17 cellular contexts compared by ENCODE assay signal in the genomic region with DNA sequence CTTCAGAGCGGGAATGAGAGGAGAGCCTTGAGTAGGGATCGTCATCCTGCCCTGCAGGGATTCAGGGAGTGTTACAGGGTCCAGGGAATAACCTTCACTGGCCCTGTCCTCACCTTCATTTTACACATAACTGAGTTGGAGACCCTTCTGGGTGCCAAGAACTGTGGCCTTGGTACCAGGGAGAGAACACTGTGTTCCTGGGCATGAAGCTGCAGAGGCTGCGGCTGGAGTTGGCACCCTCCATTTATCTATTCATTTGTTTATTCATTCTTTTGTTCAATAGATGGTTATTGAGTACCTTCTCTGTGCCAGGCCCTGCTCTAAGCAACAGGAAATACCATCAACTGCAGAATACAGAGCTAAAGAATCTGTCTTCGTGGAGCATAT. TPM values are rescaled to one million over a fixed set of nuclear protein-coding genes. Genes with fewer than 3 reads are reported as not detected.
DNase-seq lines count a peak whose midpoint lies in the region; ATAC-seq, FAIRE-seq and TF ChIP-seq lines count a peak whose summit lies in the region.
"Had no signal": no experiment of that assay in that cellular context is flagged by ENCODE, and none has a peak within 500 bp of the region (broad histone marks: within the 10 kb centered on the region; RNA-seq: fewer than 3 reads in every experiment).

No MANE protein-coding gene starts in this region.

- no peak overlapping the region for H4K5ac ChIP-seq in H1 (ENCODE audit: insufficient read length, low read depth, low read length)

- no peak for FAIRE-seq in H1 (lab: Jason Lieb, UNC)
- FAIRE-seq: bronchial epithelial cell had no signal

- no peak overlapping the region for H2AK5ac ChIP-seq in H1 (ENCODE audit: low read depth, low read length)

- TF ChIP-seq EP300 in H1 (IDR thresholded peaks at IDR 0.05; ENCODE audit: borderline replicate concordance in 1 of 2, low read depth in 2 of 2, low read length in 2 of 2): no peak

- CTCF ChIA-PET in H1 (lab: Charles Lee; ENCODE audit: partially characterized antibody): interaction anchor here (0.6 to 12.8 kb wide), 11 partner anchors 8 to 798 kb away, joined by 3 to 135 read pairs (median 6); no protein-coding TSS in a partner anchor
- CTCF ChIA-PET in activated CD8-positive, alpha-beta memory T cell treated with anti-CD3 and anti-CD28 coated beads, Interleukin-2, amount 10 ng/mL, durations not matched to agents 7 days and 5 days (lab: Charles Lee): interaction anchor here (0.9 to 1.2 kb wide), 5 partner anchors 11 to 99 kb away, joined by 3 read pairs; no protein-coding TSS in a partner anchor

- WGBS in H1 (ENCODE audit: extremely low coverage in 1 of 2, insufficient coverage in 1 of 2, insufficient read length in 1 of 2, insufficient replicate concordance in 2 of 2, low coverage in 1 of 2, low lambda C conversion rate in 2 of 2, missing lambda C conversion rate in 1 of 2), 2 experiments: 81% methylated on average over 4 of the region's 4 CpGs; no CpG with 5 or more reads in 1 of the 2 experiments

- no peaks in the 10 kb centered on the region for H3K79me1 ChIP-seq in H1 (ENCODE audit: low read depth, low read length)

- TF ChIP-seq RAD21 in H1 (IDR thresholded peaks at IDR 0.05 in 1 of 2, conservative IDR thresholded peaks at IDR 0.05 in 1 of 2; ENCODE audit: low read depth in 2 of 2, low read length in 2 of 2): no peak

- no peak overlapping the region for H3K14ac ChIP-seq in H1 (ENCODE audit: insufficient read length)

- H3K9ac ChIP-seq in BLaER1 (no peak overlapping the region), OCI-LY3 (ENCODE audit: low read length) (no peak overlapping the region), H1 (replicated peaks in 1 of 4; ENCODE audit: extremely low read depth in 1 of 4, low read depth in 3 of 4, low read length in 3 of 4) (no peak overlapping the region)
- H3K9ac ChIP-seq: KMS-11 had no signal

- H3K27me3 ChIP-seq in BLaER1 (peaks cover 16% of the 10 kb centered on the region), OCI-LY3 (ENCODE audit: low read depth, low read length) (no peaks in the 10 kb centered on the region), H1 (replicated peaks in 1 of 4; ENCODE audit: control insufficient read depth in 3 of 4, extremely low read depth in 1 of 4, insufficient read depth in 3 of 4, low read length in 3 of 4) (peaks cover 2 to 6% (median 5%) of the 10 kb centered on the region in 4 experiments; a peak in 6 of 7 replicates)
- H3K27me3 ChIP-seq: vagina had no signal

- H3K23me2 ChIP-seq in H1 (ENCODE audit: low read depth, low read length): no peaks in the 10 kb centered on the region

- H3K18ac ChIP-seq in H1 (ENCODE audit: extremely low read depth, low read length): no peak overlapping the region

- H4K20me1 ChIP-seq in BLaER1 (peaks cover under 1% of the 10 kb centered on the region; the same call in 1 of the 2 replicates), OCI-LY3 (ENCODE audit: insufficient read depth, low read length) (no peaks in the 10 kb centered on the region), H1 (replicated peaks in 1 of 2; ENCODE audit: control insufficient read depth in 1 of 2, insufficient read depth in 2 of 2, low read length in 2 of 2) (no peaks in the 10 kb centered on the region)

- H3K4me1 ChIP-seq in BLaER1 (peaks cover 47% of the 10 kb centered on the region), OCI-LY3 (ENCODE audit: low read length) (peaks cover 16% of the 10 kb centered on the region), H1 (replicated peaks in 1 of 4; ENCODE audit: control insufficient read depth in 3 of 4, insufficient read depth in 4 of 4, low read length in 3 of 4) (peaks cover 0 to 11% (median 5%) of the 10 kb centered on the region in 4 experiments; a peak in 4 of 7 replicates)

- H3K9me3 Mint-ChIP-seq in neural crest cell: no peaks in the 10 kb centered on the region
- H3K9me3 Mint-ChIP-seq in activated CD8-positive, alpha-beta memory T cell treated with anti-CD3 and anti-CD28 coated beads, Interleukin-2, amount 10 ng/mL, durations not matched to agents 7 days and 5 days (ENCODE audit: low read depth): no peaks in the 10 kb centered on the region
- H3K9me3 Mint-ChIP-seq: activated naive CD8-positive, alpha-beta T cell treated with anti-CD3 and anti-CD28 coated beads for 36 hours; activated T-cell treated with anti-CD3 and anti-CD28 coated beads, Interleukin-2, amount 50 U/mL, for 72 hours had no signal

- H2AFZ ChIP-seq in OCI-LY3 (ENCODE audit: low read depth, low read length) (peak overlapping the region; percentile 18; the same call in 1 of the 2 replicates), H1 (ENCODE audit: low read length) (no peak overlapping the region)

- H4K8ac ChIP-seq in H1 (ENCODE audit: extremely low read depth, insufficient read depth, low read length): peak overlapping the region; percentile 83; the same call in 1 of the 2 replicates

- H3K56ac ChIP-seq in H1 (replicated peaks; ENCODE audit: insufficient read length, low read depth, low read length): no peak overlapping the region

- H3K4me2 ChIP-seq in BLaER1 (peak overlapping the region; percentile 75; the same call in 1 of the 2 replicates), OCI-LY3 (ENCODE audit: low read length) (no peak overlapping the region), H1 (ENCODE audit: insufficient read depth in 1 of 2, low read depth in 2 of 2, low read length in 2 of 2) (no peak overlapping the region; a peak in 1 of 4 replicates)
- H3K4me2 ChIP-seq: KMS-11 had no signal

- H2BK15ac ChIP-seq in H1 (ENCODE audit: low read length): no peak overlapping the region

- H2BK5ac ChIP-seq in H1 (ENCODE audit: low read depth, low read length): no peak overlapping the region

- H3K4ac ChIP-seq in H1 (replicated peaks; ENCODE audit: insufficient read length, low read depth, low read length): no peak overlapping the region

- H4K91ac ChIP-seq in H1 (replicated peaks; ENCODE audit: insufficient read length, low read length): no peak overlapping the region

- peaks cover 25% of the 10 kb centered on the region for H3K27me3 Mint-ChIP-seq in neural crest cell (ENCODE audit: low read depth)
- H3K27me3 Mint-ChIP-seq in activated CD8-positive, alpha-beta memory T cell treated with anti-CD3 and anti-CD28 coated beads, Interleukin-2, amount 10 ng/mL, durations not matched to agents 7 days and 5 days: peaks cover 33% of the 10 kb centered on the region

- H3K27ac ChIP-seq in BLaER1 (no peak overlapping the region), OCI-LY3 (ENCODE audit: low read length) (no peak overlapping the region), H1 (ENCODE audit: low read depth, low read length) (no peak overlapping the region)
- H3K27ac ChIP-seq: KMS-11, vagina had no signal

- H3K36me3 ChIP-seq in BLaER1 (no peaks in the 10 kb centered on the region), OCI-LY3 (replicated peaks; ENCODE audit: low read depth, low read length) (no peaks in the 10 kb centered on the region), H1 (ENCODE audit: control insufficient read depth in 2 of 4, insufficient read depth in 4 of 4, low read length in 3 of 4) (no peaks in the 10 kb centered on the region)
- H3K36me3 ChIP-seq: vagina had no signal

- H3K23ac ChIP-seq in H1 (ENCODE audit: insufficient read length): no peak overlapping the region

- 0 out of 2 replicates have a peak overlapping the region, but pooled peaks have one; percentile 68 for H2BK12ac ChIP-seq in H1 (ENCODE audit: low read depth, low read length)

- ATAC-seq in GM21723 (IDR thresholded peaks at IDR 0.05; ENCODE audit: unreplicated experiment): no peak
- ATAC-seq in activated CD8-positive, alpha-beta memory T cell treated with anti-CD3 and anti-CD28 coated beads, Interleukin-2, amount 10 ng/mL, durations not matched to agents 7 days and 5 days: no peak
- ATAC-seq: activated T-cell treated with anti-CD3 and anti-CD28 coated beads, Interleukin-2, amount 50 U/mL, for 72 hours had no signal

- H3K9me3 ChIP-seq in BLaER1: no peaks in the 10 kb centered on the region
- H3K9me3 ChIP-seq in OCI-LY3 (ENCODE audit: insufficient read depth, low read length): no peaks in the 10 kb centered on the region
- no peaks in the 10 kb centered on the region for H3K9me3 ChIP-seq in H1 (ENCODE audit: insufficient read depth in 2 of 2, low read depth in 1 of 2, low read length in 1 of 2)
- H3K9me3 ChIP-seq: vagina had no signal

- no peak overlapping the region for H3K4me3 Mint-ChIP-seq in neural crest cell
- no peak overlapping the region for H3K4me3 Mint-ChIP-seq in activated CD8-positive, alpha-beta memory T cell treated with anti-CD3 and anti-CD28 coated beads, Interleukin-2, amount 10 ng/mL, durations not matched to agents 7 days and 5 days
- H3K4me3 Mint-ChIP-seq: activated naive CD8-positive, alpha-beta T cell treated with anti-CD3 and anti-CD28 coated beads for 36 hours; activated T-cell treated with anti-CD3 and anti-CD28 coated beads, Interleukin-2, amount 50 U/mL, for 72 hours had no signal

- TF ChIP-seq CTCF in OCI-LY3 (IDR thresholded peaks at IDR 0.05; ENCODE audit: low read depth, low read length) (no peak), H1 (IDR thresholded peaks at IDR 0.05; ENCODE audit: control extremely low read depth in 1 of 3, insufficient read depth in 1 of 3, low read depth in 1 of 3, low read length in 3 of 3) (no peak), neural crest cell (conservative IDR thresholded peaks at IDR 0.05) (no peak)

- no peak overlapping the region for H2BK20ac ChIP-seq in H1 (ENCODE audit: low read length)

- H3K4me1 Mint-ChIP-seq in neural crest cell: peaks cover 14% of the 10 kb centered on the region
- H3K4me1 Mint-ChIP-seq in activated CD8-positive, alpha-beta memory T cell treated with anti-CD3 and anti-CD28 coated beads, Interleukin-2, amount 10 ng/mL, durations not matched to agents 7 days and 5 days: no peaks in the 10 kb centered on the region
- H3K4me1 Mint-ChIP-seq: activated naive CD8-positive, alpha-beta T cell treated with anti-CD3 and anti-CD28 coated beads for 36 hours had no signal

- no peak overlapping the region for H2BK120ac ChIP-seq in H1 (replicated peaks; ENCODE audit: low read depth, low read length)

- no peak for DNase-seq in H1 (ENCODE audit: low read depth in 1 of 2, low spot score in 2 of 2)
- DNase-seq in neural crest cell (ENCODE audit: low read depth, low spot score): no peak
- DNase-seq in NCI-H1694 (lab: John Stamatoyannopoulos, UW): no peak
- no peak for DNase-seq in activated CD8-positive, alpha-beta memory T cell treated with anti-CD3 and anti-CD28 coated beads, Interleukin-2, amount 10 ng/mL, durations not matched to agents 7 days and 5 days
- DNase-seq in islet precursor cell: no peak
- DNase-seq: activated CD4-positive, alpha-beta T cell treated with anti-CD3 and anti-CD28 coated beads, Interleukin-2, amount 50 U/mL, for 48 hours; activated naive CD8-positive, alpha-beta T cell treated with anti-CD3 and anti-CD28 coated beads for 36 hours; activated T-cell treated with anti-CD3 and anti-CD28 coated beads, Interleukin-2, amount 50 U/mL, for 72 hours; hippocampal formation; NCI-H1417 treated with DMSO at 0.1 percent for 48 hours had no signal

- no peaks in the 10 kb centered on the region for H3K36me3 Mint-ChIP-seq in neural crest cell (ENCODE audit: low read depth)
- H3K36me3 Mint-ChIP-seq in activated CD8-positive, alpha-beta memory T cell treated with anti-CD3 and anti-CD28 coated beads, Interleukin-2, amount 10 ng/mL, durations not matched to agents 7 days and 5 days: no peaks in the 10 kb centered on the region
- H3K36me3 Mint-ChIP-seq: activated naive CD8-positive, alpha-beta T cell treated with anti-CD3 and anti-CD28 coated beads for 36 hours had no signal

- POLR2A ChIA-PET in H1 (lab: Charles Lee; ENCODE audit: partially characterized antibody): interaction anchor here (1.5 kb wide), 2 partner anchors 19 to 122 kb away, joined by 3 to 4 read pairs; no protein-coding TSS in a partner anchor

- peak overlapping the region; percentile 27 for H3K27ac Mint-ChIP-seq in neural crest cell (ENCODE audit: unreplicated experiment)
- no peak overlapping the region for H3K27ac Mint-ChIP-seq in activated CD8-positive, alpha-beta memory T cell treated with anti-CD3 and anti-CD28 coated beads, Interleukin-2, amount 10 ng/mL, durations not matched to agents 7 days and 5 days
- H3K27ac Mint-ChIP-seq: activated naive CD8-positive, alpha-beta T cell treated with anti-CD3 and anti-CD28 coated beads for 36 hours; activated T-cell treated with anti-CD3 and anti-CD28 coated beads, Interleukin-2, amount 50 U/mL, for 72 hours had no signal

- H3K79me2 ChIP-seq in OCI-LY3 (ENCODE audit: low read length): no peaks in the 10 kb centered on the region
- no peaks in the 10 kb centered on the region for H3K79me2 ChIP-seq in H1 (ENCODE audit: control insufficient read depth in 1 of 2, insufficient read depth in 2 of 2, low read length in 2 of 2)

- H3K4me3 ChIP-seq in BLaER1 (no peak overlapping the region), OCI-LY3 (ENCODE audit: low read length) (no peak overlapping the region), H1 (ENCODE audit: extremely low read depth in 1 of 4, insufficient read depth in 2 of 4, low read depth in 3 of 4, low read length in 4 of 4) (no peak overlapping the region)
- H3K4me3 ChIP-seq: vagina had no signal

- no peak for TF ChIP-seq POLR2A in H1 (IDR thresholded peaks at IDR 0.05; ENCODE audit: control extremely low read depth in 1 of 2, low read depth in 2 of 2, low read length in 2 of 2)

RNA-seq across cellular contexts. Expression of gene ABCC3, which starts 6.7 kb away (rescaled TPM):
- 0.37 and 0.71 TPM in 2 replicates for total RNA-seq in H1 (2021; fragmentation: NEBNext Ultra II Directional; extraction: Animal tissue kit (Norgen Biotek cat#: 25700))
- polyA plus RNA-seq in H1 (2011; rRNA removed): 0.22 and 0.35 TPM in 2 replicates
- 0.40 TPM for polyA plus RNA-seq in H1 (2011; cell fraction: cytosol; rRNA removed)
- polyA plus RNA-seq in H1 (2011; cell fraction: nucleus; rRNA removed): 2.4 TPM
- 0.54 to 0.84 TPM (median 0.60 TPM) in 4 replicates for polyA plus RNA-seq in H1 (2012, experiment 1 of 2)
- 0.17 TPM for polyA plus RNA-seq in H1 (2012, experiment 2 of 2)
- polyA plus RNA-seq in H1 (2013, experiment 1 of 2): 0.20 TPM
- 0.37 TPM for polyA plus RNA-seq in H1 (2013, experiment 2 of 2)
- 0.35 and 1.1 TPM in 2 replicates for polyA minus RNA-seq in H1 (2011; rRNA and poly(A)+ RNA removed)
- 1.5 TPM for polyA minus RNA-seq in H1 (2011; cell fraction: cytosol; rRNA and poly(A)+ RNA removed)
- polyA minus RNA-seq in H1 (2011; cell fraction: nucleus; rRNA and poly(A)+ RNA removed): 0.40 TPM
- not detected in 2 replicates for total RNA-seq in neural crest cell
- not detected for total RNA-seq in activated CD8-positive, alpha-beta memory T cell treated with anti-CD3 and anti-CD28 coated beads, Interleukin-2, amount 10 ng/mL, durations not matched to agents 7 days and 5 days
- total RNA-seq: activated naive CD8-positive, alpha-beta T cell treated with anti-CD3 and anti-CD28 coated beads for 36 hours; activated T-cell treated with anti-CD3 and anti-CD28 coated beads, Interleukin-2, amount 50 U/mL, for 72 hours; G401 had no signal
